Comparison of ENCODE assay signal across 8 cellular contexts in genomic region chr12:14167005-14167628, GRCh38.
DNase-seq lines count a peak whose midpoint lies in the region; ATAC-seq, FAIRE-seq and TF ChIP-seq lines count a peak whose summit lies in the region.

No MANE protein-coding gene starts in this region.

- H3K9me3 Mint-ChIP-seq in Calu3 (ENCODE audit: low read depth, unreplicated experiment) = no peaks in the 10 kb centered on the region
- no peaks in the 10 kb centered on the region for H3K9me3 Mint-ChIP-seq in activated B cell treated with CpG ODN at 0.5 μM for 24 hours
- peaks cover 0 to 1% (median 0%) of the 10 kb centered on the region in 7 donors for H3K9me3 Mint-ChIP-seq in naive B cell

- FAIRE-seq in endothelial cell of umbilical vein (lab: Jason Lieb, UNC) = peak; percentile 88

- H3K4me3 ChIP-seq in endothelial cell of umbilical vein (replicated peaks in 1 of 3; ENCODE audit: insufficient read depth in 1 of 3, low read depth in 1 of 3, low read length in 3 of 3) (no peak overlapping the region), upper lobe of right lung (no peak overlapping the region)

- CTCF ChIA-PET in Calu3 (lab: Charles Lee) (interaction anchor here (0.6 to 1.3 kb wide), 4 partner anchors 109 to 1122 kb away, joined by 3 to 5 read pairs (median 4); no protein-coding TSS in a partner anchor), activated B cell treated with CpG ODN at 0.5 μM for 24 hours (lab: Charles Lee) (interaction anchor here (0.7 to 5.4 kb wide), 27 partner anchors 8 to 913 kb away, joined by 3 to 114 read pairs (median 4); partner anchors contain the start of gene ATF7IP), endothelial cell of umbilical vein (lab: Charles Lee) (interaction anchor here (0.6 to 4.2 kb wide), 23 partner anchors 9 to 1251 kb away, joined by 3 to 51 read pairs (median 3); partner anchors contain the start of gene ATF7IP)

- H3K36me3 Mint-ChIP-seq in Calu3 (ENCODE audit: insufficient read depth, unreplicated experiment) = no peaks in the 10 kb centered on the region
- no peaks in the 10 kb centered on the region for H3K36me3 Mint-ChIP-seq in activated B cell treated with CpG ODN at 0.5 μM for 24 hours (ENCODE audit: low read depth)
- H3K36me3 Mint-ChIP-seq in naive B cell = no peaks in the 10 kb centered on the region

- DNase-seq in Calu3 (peak; percentile 58), NCI-H2081 (lab: John Stamatoyannopoulos, UW) (peak; percentile 33), activated B cell treated with CpG ODN at 0.5 μM for 24 hours (no peak), endothelial cell of umbilical vein (ENCODE audit: low read depth, low spot score) (peak; percentile 58), naive B cell (peak; percentile 46), upper lobe of right lung (no peak), KG1 (lab: John Stamatoyannopoulos, UW) (no peak)

- no peak overlapping the region for H3K4me2 ChIP-seq in endothelial cell of umbilical vein (ENCODE audit: insufficient read depth, low read length)

- ATAC-seq in GM21526 (IDR thresholded peaks at IDR 0.05; ENCODE audit: low FRiP score, unreplicated experiment) = peak; percentile 42
- peak; percentile 66 for ATAC-seq in activated B cell treated with CpG ODN at 0.5 μM for 24 hours (ENCODE audit: low read depth)
- ATAC-seq in naive B cell (ENCODE audit: low read depth in 2 of 2) = peak in 1 of 2 donors; percentile 39
- peak; percentile 81 for ATAC-seq in upper lobe of right lung

- no peak overlapping the region for H3K27ac Mint-ChIP-seq in Calu3 (ENCODE audit: unreplicated experiment)
- H3K27ac Mint-ChIP-seq in activated B cell treated with CpG ODN at 0.5 μM for 24 hours = no peak overlapping the region
- peak overlapping the region in 1 of 6 donors; percentile 75 for H3K27ac Mint-ChIP-seq in naive B cell

- no peak for TF ChIP-seq POLR2A in endothelial cell of umbilical vein (IDR thresholded peaks at IDR 0.05; ENCODE audit: low read depth, low read length)

- no peaks in the 10 kb centered on the region for H3K36me3 ChIP-seq in endothelial cell of umbilical vein (ENCODE audit: control insufficient read depth in 2 of 2, extremely low read depth in 1 of 2, insufficient read depth in 2 of 2, low read length in 2 of 2)
- H3K36me3 ChIP-seq in upper lobe of right lung = no peaks in the 10 kb centered on the region

- no peaks in the 10 kb centered on the region for H4K20me1 ChIP-seq in endothelial cell of umbilical vein (replicated peaks; ENCODE audit: control insufficient read depth, extremely low read depth, insufficient read depth, low read length)

- dilution Hi-C loops in endothelial cell of umbilical vein (cut with MboI; ENCODE audit: extremely low pct_ligation_motif_present, low sequenced_read_pairs) = no loop called here

- H3K4me1 ChIP-seq in endothelial cell of umbilical vein (ENCODE audit: control insufficient read depth, extremely low read depth, insufficient read depth, low read length) (no peaks in the 10 kb centered on the region), upper lobe of right lung (no peaks in the 10 kb centered on the region)

- no peaks in the 10 kb centered on the region for H3K9me3 ChIP-seq in endothelial cell of umbilical vein (replicated peaks; ENCODE audit: control insufficient read depth, insufficient read depth, low read length)
- no peaks in the 10 kb centered on the region for H3K9me3 ChIP-seq in upper lobe of right lung

- TF ChIP-seq CTCF in Calu3 (IDR thresholded peaks at IDR 0.05; ENCODE audit: unreplicated experiment) = peak; percentile 85
- TF ChIP-seq CTCF in activated B cell treated with CpG ODN at 0.5 μM for 24 hours (IDR thresholded peaks at IDR 0.05) = peak; percentile 75
- peak; percentile 86 to 89 for TF ChIP-seq CTCF in endothelial cell of umbilical vein (IDR thresholded peaks at IDR 0.05; ENCODE audit: extremely low read depth in 1 of 2, insufficient read depth in 1 of 2, low read depth in 1 of 2, low read length in 2 of 2)
- peak; percentile 93 for TF ChIP-seq CTCF in upper lobe of right lung (IDR thresholded peaks at IDR 0.05)

- no peak overlapping the region for H3K27ac ChIP-seq in endothelial cell of umbilical vein (ENCODE audit: insufficient read depth, low read depth, low read length)
- no peak overlapping the region for H3K27ac ChIP-seq in upper lobe of right lung

- H3K79me2 ChIP-seq in endothelial cell of umbilical vein (ENCODE audit: control insufficient read depth, insufficient read depth, low read length) = no peaks in the 10 kb centered on the region

- H3K4me3 Mint-ChIP-seq in Calu3 (ENCODE audit: low read depth, unreplicated experiment) = no peak overlapping the region
- no peak overlapping the region for H3K4me3 Mint-ChIP-seq in activated B cell treated with CpG ODN at 0.5 μM for 24 hours
- H3K4me3 Mint-ChIP-seq in naive B cell = peak overlapping the region in 1 of 8 donors; percentile 49

- no peak overlapping the region for H3K9ac ChIP-seq in endothelial cell of umbilical vein (replicated peaks; ENCODE audit: extremely low read depth, insufficient read depth, low read length)

- POLR2A ChIA-PET in activated B cell treated with CpG ODN at 0.5 μM for 24 hours (lab: Charles Lee) (interaction anchor here (1.0 kb wide), 1 partner anchor 10 kb away, joined by 6 read pairs; no protein-coding TSS in a partner anchor), endothelial cell of umbilical vein (lab: Charles Lee) (no interaction called here)

- intact Hi-C loops in Calu3 (cut with micrococcal nuclease; ENCODE audit: unreplicated experiment) = loop anchor here (2.0 to 10.0 kb wide), 6 partner anchors 56 to 910 kb away; no protein-coding TSS in a partner anchor
- intact Hi-C loops in activated B cell treated with CpG ODN at 0.5 μM for 24 hours (cut with micrococcal nuclease) = loop anchor here (1.0 to 5.0 kb wide), 10 partner anchors 10 to 910 kb away; partner anchors contain the start of gene GRIN2B
- intact Hi-C loops in endothelial cell of umbilical vein (cut with micrococcal nuclease) = loop anchor here (1.0 to 5.0 kb wide), 4 partner anchors 303 to 890 kb away; no protein-coding TSS in a partner anchor
- intact Hi-C loops in upper lobe of right lung (cut with DNase I) = no loop called here

- no peak overlapping the region for H2AFZ ChIP-seq in endothelial cell of umbilical vein (ENCODE audit: low read depth, low read length)

- H3K9me1 ChIP-seq in endothelial cell of umbilical vein (replicated peaks; ENCODE audit: control insufficient read depth, extremely low read depth, insufficient read depth, low read length) = no peaks in the 10 kb centered on the region

- H3K27me3 ChIP-seq in endothelial cell of umbilical vein (ENCODE audit: control insufficient read depth in 2 of 2, insufficient read depth in 2 of 2, low read length in 2 of 2) (no peaks in the 10 kb centered on the region), upper lobe of right lung (no peaks in the 10 kb centered on the region)

- no TSS peak for BruUV-seq in Calu3 (replicated peaks; lab: Mats Ljungman, UMichigan)
- no TSS peak for BruUV-seq in endothelial cell of umbilical vein (replicated peaks; lab: Mats Ljungman, UMichigan)

- H3K27me3 Mint-ChIP-seq in Calu3 (ENCODE audit: unreplicated experiment) (peaks cover 31% of the 10 kb centered on the region), activated B cell treated with CpG ODN at 0.5 μM for 24 hours (no peaks in the 10 kb centered on the region), naive B cell (no peaks in the 10 kb centered on the region)

- no peaks in the 10 kb centered on the region for H3K4me1 Mint-ChIP-seq in Calu3 (ENCODE audit: low read depth, unreplicated experiment)
- H3K4me1 Mint-ChIP-seq in activated B cell treated with CpG ODN at 0.5 μM for 24 hours = peaks cover 30% of the 10 kb centered on the region
- peaks cover 16 to 27% (median 23%) of the 10 kb centered on the region in 3 donors for H3K4me1 Mint-ChIP-seq in naive B cell

TF ChIP-seq in endothelial cell of umbilical vein, 7 proteins besides CTCF, POLR2A, EP300 and RAD21:
- TF ChIP-seq MYC (IDR thresholded peaks at IDR 0.05; ENCODE audit: low read depth, low read length) = no peak
- no peak for TF ChIP-seq MAX (IDR thresholded peaks at IDR 0.05; ENCODE audit: insufficient read depth, insufficient read length)
- no peak for TF ChIP-seq GATA2 (IDR thresholded peaks at IDR 0.05; ENCODE audit: insufficient read depth, insufficient read length, low read depth, low read length)
- no peak for TF ChIP-seq POLR2AphosphoS5 (IDR thresholded peaks at IDR 0.05; ENCODE audit: insufficient read depth, low read depth, low read length)
- no peak for TF ChIP-seq JUN (IDR thresholded peaks at IDR 0.05; ENCODE audit: borderline replicate concordance, insufficient read depth, insufficient read length, low read depth)
- no peak for TF ChIP-seq FOS (IDR thresholded peaks at IDR 0.05; ENCODE audit: borderline replicate concordance, insufficient read depth, low read length)
- no peak for TF ChIP-seq EZH2 (IDR thresholded peaks at IDR 0.05; ENCODE audit: borderline replicate concordance, low read depth, low read length, severe bottlenecking)

Comparison
In these comparisons a context has a peak if more than half of its experiments do, and no peak if none do; other contexts are left out.
1. DNase-seq: peak in Calu3 (single experiment), NCI-H2081 (2 of 2), endothelial cell of umbilical vein (single experiment) and naive B cell (single experiment); none in activated B cell treated with CpG ODN at 0.5 μM for 24 hours (single experiment), upper lobe of right lung (single experiment) and KG1 (single experiment).
2. Peak in every context shown above with its lines, with median percentiles within 50 percentile points of each other: CTCF ChIP-seq.